In genomic region chr11:44870615-44871176, GRCh38 we compare ENCODE assay signal across 20 cellular contexts.
DNase-seq lines count a peak whose midpoint lies in the region; ATAC-seq, FAIRE-seq and TF ChIP-seq lines count a peak whose summit lies in the region.
"Had no signal": no experiment of that assay in that cellular context is flagged by ENCODE, and none has a peak within 500 bp of the region (broad histone marks: within the 10 kb centered on the region; RNA-seq: fewer than 3 reads in every experiment).

No MANE protein-coding gene starts in this region.

- 65% methylated on average over 2 of the region's 2 CpGs for WGBS in A549 (ENCODE audit: missing lambda C conversion rate)

- no peak for TF ChIP-seq POLR2A in A549 (IDR thresholded peaks at IDR 0.05; ENCODE audit: low read length)

- no peak overlapping the region for H3K4me3 Mint-ChIP-seq in effector memory CD8-positive, alpha-beta T cell
- no peak overlapping the region for H3K4me3 Mint-ChIP-seq in progenitor cell of endocrine pancreas (ENCODE audit: low read depth)
- no peak overlapping the region for H3K4me3 Mint-ChIP-seq in activated T-helper 2 cell treated with anti-CD3 and anti-CD28 coated beads, Interferon-gamma antibody, Interleukin-2, Interleukin-4, amounts not matched to agents 10 μg/mL and 5 μg/mL and 100 μg/mL, durations not matched to agents 14 hours and 24 hours and 36 hours (ENCODE audit: low read depth)
- H3K4me3 Mint-ChIP-seq: CD4-positive, CD25-positive, alpha-beta regulatory T cell had no signal

- no peak overlapping the region for H3K4me2 ChIP-seq in A549

- CTCF ChIA-PET in A549 (lab: Yijun Ruan, JAX): interaction anchor here (0.8 to 1.9 kb wide), 8 partner anchors 10 to 97 kb away, joined by 3 to 10 read pairs (median 3); no protein-coding TSS in a partner anchor

- no peak for TF ChIP-seq CTCF in A549 (IDR thresholded peaks at IDR 0.05)
- no peak for TF ChIP-seq CTCF in progenitor cell of endocrine pancreas (IDR thresholded peaks at IDR 0.05; ENCODE audit: unreplicated experiment)

- H3K4me1 ChIP-seq in A549: peaks cover 7% of the 10 kb centered on the region

- no peak overlapping the region for H3K4me3 ChIP-seq in A549
- H3K4me3 ChIP-seq in Jurkat, Clone E6-1 (ENCODE audit: low read length): no peak overlapping the region

- POLR2A ChIA-PET in A549 (lab: Yijun Ruan, JAX): no interaction called here

- TF ChIP-seq RAD21 in A549 (conservative IDR thresholded peaks at IDR 0.05 in 1 of 2, IDR thresholded peaks at IDR 0.05 in 1 of 2): no peak

- FAIRE-seq in A549 (lab: Jason Lieb, UNC): no peak
- FAIRE-seq: G401.6, H1, RCC 7860 had no signal

- H3K9me3 ChIP-seq in A549: no peaks in the 10 kb centered on the region

- H3K4me1 Mint-ChIP-seq in effector memory CD8-positive, alpha-beta T cell (ENCODE audit: low read depth in 2 of 2): peaks cover 20 to 21% of the 10 kb centered on the region in 2 donors
- no peaks in the 10 kb centered on the region for H3K4me1 Mint-ChIP-seq in progenitor cell of endocrine pancreas (ENCODE audit: low read depth)
- no peaks in the 10 kb centered on the region for H3K4me1 Mint-ChIP-seq in activated T-helper 2 cell treated with anti-CD3 and anti-CD28 coated beads, Interferon-gamma antibody, Interleukin-2, Interleukin-4, amounts not matched to agents 10 μg/mL and 5 μg/mL and 100 μg/mL, durations not matched to agents 14 hours and 24 hours and 36 hours (ENCODE audit: low read depth)

- peak overlapping the region; percentile 74 to 76 for H3K27ac Mint-ChIP-seq in effector memory CD8-positive, alpha-beta T cell
- peak overlapping the region; percentile 39 for H3K27ac Mint-ChIP-seq in progenitor cell of endocrine pancreas
- H3K27ac Mint-ChIP-seq in activated T-helper 2 cell treated with anti-CD3 and anti-CD28 coated beads, Interferon-gamma antibody, Interleukin-2, Interleukin-4, amounts not matched to agents 10 μg/mL and 5 μg/mL and 100 μg/mL, durations not matched to agents 14 hours and 24 hours and 36 hours: no peak overlapping the region

- H3K27ac ChIP-seq in A549: no peak overlapping the region
- H3K27ac ChIP-seq: HL-60 had no signal

- no peaks in the 10 kb centered on the region for H3K9me3 Mint-ChIP-seq in effector memory CD8-positive, alpha-beta T cell
- H3K9me3 Mint-ChIP-seq in progenitor cell of endocrine pancreas (ENCODE audit: low read depth): no peaks in the 10 kb centered on the region
- H3K9me3 Mint-ChIP-seq in activated T-helper 2 cell treated with anti-CD3 and anti-CD28 coated beads, Interferon-gamma antibody, Interleukin-2, Interleukin-4, amounts not matched to agents 10 μg/mL and 5 μg/mL and 100 μg/mL, durations not matched to agents 14 hours and 24 hours and 36 hours: no peaks in the 10 kb centered on the region

- no peak for ATAC-seq in A549
- ATAC-seq in effector memory CD8-positive, alpha-beta T cell (replicated peaks): peak; percentile 88
- ATAC-seq in esophagus mucosa: no peak
- no peak for ATAC-seq in GM21447 (IDR thresholded peaks at IDR 0.05; ENCODE audit: unreplicated experiment)

- DNase-seq in A549 (ENCODE audit: low read depth in 1 of 2, low spot score in 1 of 2): no peak
- DNase-seq in Jurkat, Clone E6-1 (ENCODE audit: low read depth, low spot score): peak; percentile 35
- no peak for DNase-seq in effector memory CD8-positive, alpha-beta T cell
- no peak for DNase-seq in progenitor cell of endocrine pancreas (ENCODE audit: low spot score, unreplicated experiment)
- no peak for DNase-seq in activated T-helper 2 cell treated with anti-CD3 and anti-CD28 coated beads, Interferon-gamma antibody, Interleukin-2, Interleukin-4, amounts not matched to agents 10 μg/mL and 5 μg/mL and 100 μg/mL, durations not matched to agents 14 hours and 24 hours and 36 hours (ENCODE audit: low spot score)
- DNase-seq: ACHN; CD4-positive, CD25-positive, alpha-beta regulatory T cell; DMS79; KG1; NCI-H1105 treated with DMSO at 0.1 percent for 48 hours; NCI-H187 treated with DMSO at 0.1 percent for 48 hours; NCI-H510A; NCI-H82; SHP77 treated with DMSO at 0.1 percent for 48 hours had no signal

- peaks cover 3% of the 10 kb centered on the region for H3K36me3 Mint-ChIP-seq in effector memory CD8-positive, alpha-beta T cell (ENCODE audit: insufficient read depth)
- no peaks in the 10 kb centered on the region for H3K36me3 Mint-ChIP-seq in progenitor cell of endocrine pancreas (ENCODE audit: insufficient read depth)
- H3K36me3 Mint-ChIP-seq in activated T-helper 2 cell treated with anti-CD3 and anti-CD28 coated beads, Interferon-gamma antibody, Interleukin-2, Interleukin-4, amounts not matched to agents 10 μg/mL and 5 μg/mL and 100 μg/mL, durations not matched to agents 14 hours and 24 hours and 36 hours (ENCODE audit: low read depth): no peaks in the 10 kb centered on the region

- intact Hi-C loops in activated T-helper 2 cell treated with anti-CD3 and anti-CD28 coated beads, Interferon-gamma antibody, Interleukin-2, Interleukin-4, amounts not matched to agents 10 μg/mL and 5 μg/mL and 100 μg/mL, durations not matched to agents 14 hours and 24 hours and 36 hours (cut with micrococcal nuclease): no loop called here

- no peak for TF ChIP-seq EP300 in A549 (IDR thresholded peaks at IDR 0.05)

- H3K27me3 Mint-ChIP-seq in effector memory CD8-positive, alpha-beta T cell: no peaks in the 10 kb centered on the region
- H3K27me3 Mint-ChIP-seq in progenitor cell of endocrine pancreas: no peaks in the 10 kb centered on the region
- H3K27me3 Mint-ChIP-seq in activated T-helper 2 cell treated with anti-CD3 and anti-CD28 coated beads, Interferon-gamma antibody, Interleukin-2, Interleukin-4, amounts not matched to agents 10 μg/mL and 5 μg/mL and 100 μg/mL, durations not matched to agents 14 hours and 24 hours and 36 hours (ENCODE audit: low read depth): peaks cover 31% of the 10 kb centered on the region
- H3K27me3 Mint-ChIP-seq: CD4-positive, CD25-positive, alpha-beta regulatory T cell had no signal

TF ChIP-seq in A549, 52 proteins besides CTCF, POLR2A, EP300 and RAD21:
- TF ChIP-seq PHF8 (IDR thresholded peaks at IDR 0.05; ENCODE audit: borderline replicate concordance, low read depth): no peak
- peak; percentile 51 for TF ChIP-seq ZFP36 (IDR thresholded peaks at IDR 0.05; ENCODE audit: borderline replicate concordance, partially characterized antibody)
- no peak for TF ChIP-seq CBX2 (IDR thresholded peaks at IDR 0.05; ENCODE audit: borderline replicate concordance, low read depth)
- no peak for TF ChIP-seq FOSB (CRISPR knock-in tag; IDR thresholded peaks at IDR 0.05)
- TF ChIP-seq, protein P1, sequence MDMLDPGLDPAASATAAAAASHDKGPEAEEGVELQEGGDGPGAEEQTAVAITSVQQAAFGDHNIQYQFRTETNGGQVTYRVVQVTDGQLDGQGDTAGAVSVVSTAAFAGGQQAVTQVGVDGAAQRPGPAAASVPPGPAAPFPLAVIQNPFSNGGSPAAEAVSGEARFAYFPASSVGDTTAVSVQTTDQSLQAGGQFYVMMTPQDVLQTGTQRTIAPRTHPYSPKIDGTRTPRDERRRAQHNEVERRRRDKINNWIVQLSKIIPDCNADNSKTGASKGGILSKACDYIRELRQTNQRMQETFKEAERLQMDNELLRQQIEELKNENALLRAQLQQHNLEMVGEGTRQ (IDR thresholded peaks at IDR 0.05): no peak
- no peak for TF ChIP-seq FOXS1 (CRISPR knock-in tag; IDR thresholded peaks at IDR 0.05)
